In genomic region chr9:105881654-105882349, GRCh38 we compare ENCODE assay signal across 1 cellular context.
TF ChIP-seq lines count a peak whose summit lies in the region.

No MANE protein-coding gene starts in this region.

TF ChIP-seq in GM23338, 12 proteins besides CTCF, POLR2A, EP300 and RAD21 (continued from another document):
- TF ChIP-seq ZNF462 (CRISPR knock-in tag; IDR thresholded peaks at IDR 0.05): no peak
- TF ChIP-seq STAT1 (IDR thresholded peaks at IDR 0.05; ENCODE audit: unreplicated experiment): no peak
- TF ChIP-seq ZNF114 (CRISPR knock-in tag; IDR thresholded peaks at IDR 0.05): no peak
- TF ChIP-seq EZH2 (IDR thresholded peaks at IDR 0.05; ENCODE audit: low read depth, unreplicated experiment): no peak
- no peak for TF ChIP-seq NANOG (IDR thresholded peaks at IDR 0.05; ENCODE audit: borderline replicate concordance)
- no peak for TF ChIP-seq POLR2AphosphoS5 (IDR thresholded peaks at IDR 0.05; ENCODE audit: low read depth)
- TF ChIP-seq EZH2phosphoT487 (IDR thresholded peaks at IDR 0.05; ENCODE audit: unreplicated experiment): no peak
- no peak for TF ChIP-seq ZNF331 (CRISPR knock-in tag; IDR thresholded peaks at IDR 0.05; ENCODE audit: low read depth)
